Comparison of ENCODE assay signal across 12 cellular contexts in genomic region chr5:139470821-139471300, GRCh38. TPM values are rescaled to one million over a fixed set of nuclear protein-coding genes. Genes with fewer than 3 reads are reported as not detected.
DNase-seq lines count a peak whose midpoint lies in the region; ATAC-seq and TF ChIP-seq lines count a peak whose summit lies in the region.
"Had no signal": no experiment of that assay in that cellular context is flagged by ENCODE, and none has a peak within 500 bp of the region (broad histone marks: within the 10 kb centered on the region; RNA-seq: fewer than 3 reads in every experiment).

SMIM33 (plus strand) TSS chr5:139471004; CDS start chr5:139471122, 118 bp downstream.

- H3K4me1 Mint-ChIP-seq in CD8-positive, alpha-beta memory T cell: peaks cover 64 to 76% (median 75%) of the 10 kb centered on the region in 3 donors
- peaks cover 79% of the 10 kb centered on the region for H3K4me1 Mint-ChIP-seq in activated T-helper 1 cell treated with anti-CD3 and anti-CD28 coated beads, Interleukin-12 subunit alpha, Interleukin-12 subunit beta, Interleukin-2, Interleukin-4 antibody, amounts not matched to agents 30 ng/mL and 10 ng/mL and 1 ng/mL, durations not matched to agents 14 hours and 24 hours and 36 hours (ENCODE audit: low read depth)

- H3K9ac ChIP-seq in mucosa of stomach (ENCODE audit: low read length): peak within 1 kb of the TSS; percentile 63

- H3K27ac Mint-ChIP-seq in CD8-positive, alpha-beta memory T cell: peak within 1 kb of the TSS; percentile 83 to 98 (median 94)
- H3K27ac Mint-ChIP-seq in activated T-helper 1 cell treated with anti-CD3 and anti-CD28 coated beads, Interleukin-12 subunit alpha, Interleukin-12 subunit beta, Interleukin-2, Interleukin-4 antibody, amounts not matched to agents 30 ng/mL and 10 ng/mL and 1 ng/mL, durations not matched to agents 14 hours and 24 hours and 36 hours: peak within 1 kb of the TSS; percentile 95

- peaks cover 73% of the 10 kb centered on the region for H3K4me1 ChIP-seq in CD8-positive, alpha-beta memory T cell (ENCODE audit: insufficient read depth, low read length)
- H3K4me1 ChIP-seq in mucosa of stomach (ENCODE audit: control insufficient read depth, insufficient read depth, low read length): peaks cover 13% of the 10 kb centered on the region

- CTCF ChIA-PET in CD8-positive, alpha-beta memory T cell (lab: Charles Lee): interaction anchor here (0.7 to 1.7 kb wide), 7 partner anchors 8 to 48 kb away, joined by 3 to 7 read pairs (median 3); partner anchors contain the start of gene ECSCR

- H3K27me3 Mint-ChIP-seq in CD8-positive, alpha-beta memory T cell: no peaks in the 10 kb centered on the region
- no peaks in the 10 kb centered on the region for H3K27me3 Mint-ChIP-seq in activated T-helper 1 cell treated with anti-CD3 and anti-CD28 coated beads, Interleukin-12 subunit alpha, Interleukin-12 subunit beta, Interleukin-2, Interleukin-4 antibody, amounts not matched to agents 30 ng/mL and 10 ng/mL and 1 ng/mL, durations not matched to agents 14 hours and 24 hours and 36 hours (ENCODE audit: insufficient read depth)

- TF ChIP-seq CTCF in GM10266 (IDR thresholded peaks at IDR 0.05; ENCODE audit: control insufficient read depth, insufficient read depth, low read depth, missing control alignments): no peak

- H3K36me3 Mint-ChIP-seq in CD8-positive, alpha-beta memory T cell: peaks cover 0 to 11% (median 4%) of the 10 kb centered on the region in 3 donors
- peaks cover 13% of the 10 kb centered on the region for H3K36me3 Mint-ChIP-seq in activated T-helper 1 cell treated with anti-CD3 and anti-CD28 coated beads, Interleukin-12 subunit alpha, Interleukin-12 subunit beta, Interleukin-2, Interleukin-4 antibody, amounts not matched to agents 30 ng/mL and 10 ng/mL and 1 ng/mL, durations not matched to agents 14 hours and 24 hours and 36 hours (ENCODE audit: low read depth)

- H3K36me3 ChIP-seq in CD8-positive, alpha-beta memory T cell (ENCODE audit: insufficient read depth, low read length): peaks cover 4% of the 10 kb centered on the region
- H3K36me3 ChIP-seq in mucosa of stomach (ENCODE audit: control insufficient read depth, insufficient read depth, low read length): no peaks in the 10 kb centered on the region

- peak within 1 kb of the TSS; percentile 36 for H3K4me3 ChIP-seq in CD8-positive, alpha-beta memory T cell (ENCODE audit: low read length)
- H3K4me3 ChIP-seq in mucosa of stomach (ENCODE audit: low read length): peak within 1 kb of the TSS; percentile 28
- H3K4me3 ChIP-seq: SK-N-MC had no signal

- POLR2A ChIA-PET in CD8-positive, alpha-beta memory T cell (lab: Charles Lee): interaction anchor here (0.6 to 2.4 kb wide), 3 partner anchors 11 to 129 kb away, joined by 3 to 13 read pairs (median 3); partner anchors contain the start of genes PAIP2 and STING1

- ATAC-seq in HG02973 (IDR thresholded peaks at IDR 0.05; ENCODE audit: unreplicated experiment): no peak

- no peak within 1 kb of the TSS for H3K27ac ChIP-seq in CD8-positive, alpha-beta memory T cell (ENCODE audit: low read depth, low read length)
- H3K27ac ChIP-seq: SK-N-MC had no signal

- no peaks in the 10 kb centered on the region for H3K9me3 ChIP-seq in CD8-positive, alpha-beta memory T cell (ENCODE audit: low read length)
- H3K9me3 ChIP-seq in mucosa of stomach (ENCODE audit: control insufficient read depth, low read length): no peaks in the 10 kb centered on the region

- intact Hi-C loops in activated T-helper 1 cell treated with anti-CD3 and anti-CD28 coated beads, Interleukin-12 subunit alpha, Interleukin-12 subunit beta, Interleukin-2, Interleukin-4 antibody, amounts not matched to agents 30 ng/mL and 10 ng/mL and 1 ng/mL, durations not matched to agents 14 hours and 24 hours and 36 hours (cut with micrococcal nuclease): no loop called here

- H3K27me3 ChIP-seq in CD8-positive, alpha-beta memory T cell (ENCODE audit: insufficient read depth, low read length, poor library complexity, severe bottlenecking): no peaks in the 10 kb centered on the region
- H3K27me3 ChIP-seq in mucosa of stomach (ENCODE audit: control insufficient read depth, insufficient read depth, low read length): no peaks in the 10 kb centered on the region

- peak within 1 kb of the TSS; percentile 81 to 97 (median 91) for H3K4me3 Mint-ChIP-seq in CD8-positive, alpha-beta memory T cell
- peak within 1 kb of the TSS; percentile 76 for H3K4me3 Mint-ChIP-seq in activated T-helper 1 cell treated with anti-CD3 and anti-CD28 coated beads, Interleukin-12 subunit alpha, Interleukin-12 subunit beta, Interleukin-2, Interleukin-4 antibody, amounts not matched to agents 30 ng/mL and 10 ng/mL and 1 ng/mL, durations not matched to agents 14 hours and 24 hours and 36 hours
- H3K4me3 Mint-ChIP-seq: nephron progenitor cell had no signal

- no peaks in the 10 kb centered on the region for H3K9me3 Mint-ChIP-seq in CD8-positive, alpha-beta memory T cell
- no peaks in the 10 kb centered on the region for H3K9me3 Mint-ChIP-seq in activated T-helper 1 cell treated with anti-CD3 and anti-CD28 coated beads, Interleukin-12 subunit alpha, Interleukin-12 subunit beta, Interleukin-2, Interleukin-4 antibody, amounts not matched to agents 30 ng/mL and 10 ng/mL and 1 ng/mL, durations not matched to agents 14 hours and 24 hours and 36 hours
- H3K9me3 Mint-ChIP-seq: nephron progenitor cell had no signal

- peak in 4 of 5 donors; percentile 25 to 57 (median 38) for DNase-seq in CD8-positive, alpha-beta memory T cell
- DNase-seq in NOMO-1 treated with DMSO at 0.1 percent for 48 hours (lab: John Stamatoyannopoulos, UW; ENCODE audit: unreplicated experiment) (peak; percentile 65), NCI-H510A (lab: John Stamatoyannopoulos, UW) (no peak), GM10266 (ENCODE audit: extremely low spot score) (no peak), SW 1271 (lab: John Stamatoyannopoulos, UW) (no peak)
- DNase-seq in activated T-helper 1 cell treated with anti-CD3 and anti-CD28 coated beads, Interleukin-12 subunit alpha, Interleukin-12 subunit beta, Interleukin-2, Interleukin-4 antibody, amounts not matched to agents 30 ng/mL and 10 ng/mL and 1 ng/mL, durations not matched to agents 14 hours and 24 hours and 36 hours (ENCODE audit: low spot score): no peak
- DNase-seq: DMS79, nephron progenitor cell had no signal

RNA-seq across cellular contexts. Expression of gene SMIM33, which starts in this region (rescaled TPM):
- under 1 TPM; 0.11 to 0.28 TPM for total RNA-seq in CD8-positive, alpha-beta memory T cell
- polyA plus RNA-seq in CD8-positive, alpha-beta memory T cell: 1.1 TPM
- total RNA-seq in activated T-helper 1 cell treated with anti-CD3 and anti-CD28 coated beads, Interleukin-12 subunit alpha, Interleukin-12 subunit beta, Interleukin-2, Interleukin-4 antibody, amounts not matched to agents 30 ng/mL and 10 ng/mL and 1 ng/mL, durations not matched to agents 14 hours and 24 hours and 36 hours: 0.29 and 0.39 TPM in 2 replicates
- total RNA-seq: fibroblast of villous mesenchyme had no signal

Comparison
In these comparisons a context has a peak if more than half of its experiments do, and no peak if none do; other contexts are left out.
1. DNase-seq: peak in CD8-positive, alpha-beta memory T cell (4 of 5) and NOMO-1 treated with DMSO at 0.1 percent for 48 hours (single experiment); none in activated T-helper 1 cell treated with anti-CD3 and anti-CD28 coated beads, Interleukin-12 subunit alpha, Interleukin-12 subunit beta, Interleukin-2, Interleukin-4 antibody, amounts not matched to agents 30 ng/mL and 10 ng/mL and 1 ng/mL, durations not matched to agents 14 hours and 24 hours and 36 hours (single experiment), NCI-H510A (single experiment), GM10266 (single experiment) and SW 1271 (0 of 2).